ENCODE assay signal across 8 cellular contexts in the genomic region with DNA sequence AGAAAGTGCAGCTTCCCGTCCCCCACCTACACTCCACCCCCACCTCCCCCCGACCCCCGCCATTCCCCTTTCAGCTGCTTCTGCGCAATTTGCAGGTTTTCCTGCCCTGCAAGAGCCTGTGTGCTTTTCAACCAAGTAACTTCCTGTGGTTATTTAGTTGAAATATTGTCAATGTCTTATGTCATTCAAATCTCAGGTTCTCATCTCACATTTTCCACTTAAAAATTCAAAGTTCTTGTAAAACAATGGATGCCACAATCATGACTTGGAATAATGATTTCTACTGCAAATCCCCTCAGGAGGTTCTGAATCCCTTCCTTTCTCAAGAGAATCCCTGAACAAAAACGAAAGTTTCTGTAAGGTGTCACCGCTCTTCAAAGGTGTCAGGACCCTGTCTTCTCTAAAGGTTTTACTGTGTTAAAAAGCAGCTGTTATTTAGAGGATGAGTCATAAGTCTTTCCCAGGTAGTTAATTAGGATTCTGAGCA. TPM values are rescaled to one million over a fixed set of nuclear protein-coding genes. Genes with fewer than 3 reads are reported as not detected.
DNase-seq lines count a peak whose midpoint lies in the region; ATAC-seq and TF ChIP-seq lines count a peak whose summit lies in the region.

No MANE protein-coding gene starts in this region.

- no peaks in the 10 kb centered on the region for H3K36me3 ChIP-seq in GM23338 (ENCODE audit: insufficient read depth)
- H3K36me3 ChIP-seq in SJSA1 = peaks cover 8% of the 10 kb centered on the region
- no peaks in the 10 kb centered on the region for H3K36me3 ChIP-seq in neutrophil

- H3K4me3 ChIP-seq in GM23338 = peak overlapping the region; percentile 82
- no peak overlapping the region for H3K4me3 ChIP-seq in SJSA1
- peak overlapping the region; percentile 89 to 98 for H3K4me3 ChIP-seq in neutrophil (ENCODE audit: low read depth in 1 of 2, low read length in 1 of 2)

- no peak for ATAC-seq in GM23338
- no peak for ATAC-seq in GM19455 (IDR thresholded peaks at IDR 0.05; ENCODE audit: unreplicated experiment)
- no peak for ATAC-seq in GM19035 (IDR thresholded peaks at IDR 0.05; ENCODE audit: unreplicated experiment)

- H3K79me2 ChIP-seq in GM23338 (replicated peaks; ENCODE audit: insufficient read depth) = peaks cover 44% of the 10 kb centered on the region

- H3K9me3 ChIP-seq in SJSA1 (replicated peaks) (no peaks in the 10 kb centered on the region), neutrophil (no peaks in the 10 kb centered on the region)

- H3K9me2 ChIP-seq in GM23338 (ENCODE audit: insufficient read depth) = no peaks in the 10 kb centered on the region

- H3K4me2 ChIP-seq in GM23338 = peak overlapping the region; percentile 72

- TF ChIP-seq CTCF in GM23338 (conservative IDR thresholded peaks at IDR 0.05; ENCODE audit: low read depth in 2 of 2) = no peak
- no peak for TF ChIP-seq CTCF in chondrocyte (IDR thresholded peaks at IDR 0.05)
- TF ChIP-seq CTCF in neutrophil (IDR thresholded peaks at IDR 0.05) = no peak

- H3K4me1 Mint-ChIP-seq in GM23338 (peaks cover 38% of the 10 kb centered on the region), chondrocyte (ENCODE audit: low read depth) (peaks cover 67% of the 10 kb centered on the region)

- H3K4me1 ChIP-seq in GM23338 (ENCODE audit: insufficient read depth) (peaks cover 16% of the 10 kb centered on the region), SJSA1 (replicated peaks) (peaks cover 19% of the 10 kb centered on the region), neutrophil (ENCODE audit: control insufficient read depth in 1 of 2, insufficient read depth in 1 of 2, low read depth in 1 of 2, low read length in 1 of 2) (peaks cover 68 to 74% of the 10 kb centered on the region in 2 experiments)

- H2AFZ ChIP-seq in GM23338 = no peak overlapping the region

- H3K27me3 Mint-ChIP-seq in GM23338 (ENCODE audit: insufficient read depth, low read depth, poor library complexity) (peaks cover 41% of the 10 kb centered on the region), chondrocyte (ENCODE audit: low read depth) (no peaks in the 10 kb centered on the region)

- H3K36me3 Mint-ChIP-seq in GM23338 (ENCODE audit: low read depth) (peaks cover 33% of the 10 kb centered on the region), chondrocyte (ENCODE audit: low read depth) (peaks cover 6% of the 10 kb centered on the region)

- peak overlapping the region; percentile 93 for H3K27ac ChIP-seq in GM23338 (ENCODE audit: low read depth)
- H3K27ac ChIP-seq in SJSA1 = peak overlapping the region; percentile 24; the same call in 1 of the 2 replicates
- peak overlapping the region; percentile 96 for H3K27ac ChIP-seq in neutrophil

- H3K4me3 Mint-ChIP-seq in GM23338 (peak overlapping the region; percentile 98), chondrocyte (ENCODE audit: unreplicated experiment) (peak overlapping the region; percentile 3)

- DNase-seq in GM23338 (ENCODE audit: low spot score) (peak; percentile 51), SJSA1 (ENCODE audit: low read depth in 1 of 2, low spot score in 2 of 2) (peak in 1 of 2 experiments; percentile 12), chondrocyte (ENCODE audit: low spot score) (no peak), SK-N-DZ (ENCODE audit: low spot score) (no peak), NCI-H1092 (lab: John Stamatoyannopoulos, UW) (no peak)

- H3K9me3 Mint-ChIP-seq in GM23338 = peaks cover 17% of the 10 kb centered on the region; the same call in 2 of the 3 replicates
- H3K9me3 Mint-ChIP-seq in chondrocyte (ENCODE audit: low read depth) = no peaks in the 10 kb centered on the region

- H3F3A ChIP-seq in GM23338 (replicated peaks; ENCODE audit: low read depth) = 0 out of 2 replicates have a peak, but pooled peaks cover 5% of the 10 kb centered on the region

- peaks cover 5% of the 10 kb centered on the region; the same call in 1 of the 2 replicates for H4K20me1 ChIP-seq in GM23338 (replicated peaks; ENCODE audit: insufficient read depth)

- H3K27ac Mint-ChIP-seq in GM23338 (peak overlapping the region; percentile 100), chondrocyte (ENCODE audit: unreplicated experiment) (peak overlapping the region; percentile 37)

- no peaks in the 10 kb centered on the region for H3K27me3 ChIP-seq in GM23338 (ENCODE audit: insufficient read depth)
- no peaks in the 10 kb centered on the region for H3K27me3 ChIP-seq in SJSA1 (replicated peaks)
- H3K27me3 ChIP-seq in neutrophil = peaks cover 37% of the 10 kb centered on the region

TF ChIP-seq in GM23338, 12 proteins besides CTCF, POLR2A, EP300 and RAD21 (continues in another document):
- TF ChIP-seq STAT1 (IDR thresholded peaks at IDR 0.05; ENCODE audit: unreplicated experiment) = no peak
- no peak for TF ChIP-seq POLR2AphosphoS5 (IDR thresholded peaks at IDR 0.05; ENCODE audit: low read depth)
- no peak for TF ChIP-seq EZH2phosphoT487 (IDR thresholded peaks at IDR 0.05; ENCODE audit: unreplicated experiment)
- TF ChIP-seq, protein P1, sequence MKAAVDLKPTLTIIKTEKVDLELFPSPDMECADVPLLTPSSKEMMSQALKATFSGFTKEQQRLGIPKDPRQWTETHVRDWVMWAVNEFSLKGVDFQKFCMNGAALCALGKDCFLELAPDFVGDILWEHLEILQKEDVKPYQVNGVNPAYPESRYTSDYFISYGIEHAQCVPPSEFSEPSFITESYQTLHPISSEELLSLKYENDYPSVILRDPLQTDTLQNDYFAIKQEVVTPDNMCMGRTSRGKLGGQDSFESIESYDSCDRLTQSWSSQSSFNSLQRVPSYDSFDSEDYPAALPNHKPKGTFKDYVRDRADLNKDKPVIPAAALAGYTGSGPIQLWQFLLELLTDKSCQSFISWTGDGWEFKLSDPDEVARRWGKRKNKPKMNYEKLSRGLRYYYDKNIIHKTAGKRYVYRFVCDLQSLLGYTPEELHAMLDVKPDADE (IDR thresholded peaks at IDR 0.05) = no peak
- no peak for TF ChIP-seq JUNB (IDR thresholded peaks at IDR 0.05; ENCODE audit: unreplicated experiment)
- TF ChIP-seq ZNF114 (CRISPR knock-in tag; IDR thresholded peaks at IDR 0.05) = no peak
- TF ChIP-seq, protein P2, sequence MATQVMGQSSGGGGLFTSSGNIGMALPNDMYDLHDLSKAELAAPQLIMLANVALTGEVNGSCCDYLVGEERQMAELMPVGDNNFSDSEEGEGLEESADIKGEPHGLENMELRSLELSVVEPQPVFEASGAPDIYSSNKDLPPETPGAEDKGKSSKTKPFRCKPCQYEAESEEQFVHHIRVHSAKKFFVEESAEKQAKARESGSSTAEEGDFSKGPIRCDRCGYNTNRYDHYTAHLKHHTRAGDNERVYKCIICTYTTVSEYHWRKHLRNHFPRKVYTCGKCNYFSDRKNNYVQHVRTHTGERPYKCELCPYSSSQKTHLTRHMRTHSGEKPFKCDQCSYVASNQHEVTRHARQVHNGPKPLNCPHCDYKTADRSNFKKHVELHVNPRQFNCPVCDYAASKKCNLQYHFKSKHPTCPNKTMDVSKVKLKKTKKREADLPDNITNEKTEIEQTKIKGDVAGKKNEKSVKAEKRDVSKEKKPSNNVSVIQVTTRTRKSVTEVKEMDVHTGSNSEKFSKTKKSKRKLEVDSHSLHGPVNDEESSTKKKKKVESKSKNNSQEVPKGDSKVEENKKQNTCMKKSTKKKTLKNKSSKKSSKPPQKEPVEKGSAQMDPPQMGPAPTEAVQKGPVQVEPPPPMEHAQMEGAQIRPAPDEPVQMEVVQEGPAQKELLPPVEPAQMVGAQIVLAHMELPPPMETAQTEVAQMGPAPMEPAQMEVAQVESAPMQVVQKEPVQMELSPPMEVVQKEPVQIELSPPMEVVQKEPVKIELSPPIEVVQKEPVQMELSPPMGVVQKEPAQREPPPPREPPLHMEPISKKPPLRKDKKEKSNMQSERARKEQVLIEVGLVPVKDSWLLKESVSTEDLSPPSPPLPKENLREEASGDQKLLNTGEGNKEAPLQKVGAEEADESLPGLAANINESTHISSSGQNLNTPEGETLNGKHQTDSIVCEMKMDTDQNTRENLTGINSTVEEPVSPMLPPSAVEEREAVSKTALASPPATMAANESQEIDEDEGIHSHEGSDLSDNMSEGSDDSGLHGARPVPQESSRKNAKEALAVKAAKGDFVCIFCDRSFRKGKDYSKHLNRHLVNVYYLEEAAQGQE (IDR thresholded peaks at IDR 0.05; ENCODE audit: unreplicated experiment) = no peak
- TF ChIP-seq ZNF331 (CRISPR knock-in tag; IDR thresholded peaks at IDR 0.05; ENCODE audit: low read depth) = no peak

RNA-seq across cellular contexts. Expression of a gene that starts 31.6 kb away (rescaled TPM):
- 33.8 and 57.1 TPM in 2 replicates for total RNA-seq in GM23338 (2014; rRNA removed; shearing (Covaris generic))
- 138 and 148 TPM in 2 replicates for polyA plus RNA-seq in GM23338 (2016; fragmentation: Nextera tagmentation; extraction: Ambion mirVana)
- total RNA-seq in SJSA1 (2014; rRNA removed; shearing (Covaris generic)) = 10.2 and 18.5 TPM in 2 replicates
- total RNA-seq in chondrocyte = 46.2 to 55.5 TPM (median 51.1 TPM) in 3 replicates
- 33.6 and 38.0 TPM in 2 replicates for polyA plus RNA-seq in SK-N-DZ (2014; cell fraction: cytosol; rRNA removed)
- polyA plus RNA-seq in SK-N-DZ (2014; cell fraction: nucleus; rRNA removed) = 16.0 and 17.9 TPM in 2 replicates

RNA-seq across cellular contexts. Expression of a gene that starts 31.8 kb away (rescaled TPM):
- total RNA-seq in GM23338 (2014; rRNA removed; shearing (Covaris generic)) = 1.7 and 1.9 TPM in 2 replicates
- 1.3 and 2.3 TPM in 2 replicates for polyA plus RNA-seq in GM23338 (2016; fragmentation: Nextera tagmentation; extraction: Ambion mirVana)
- 0.53 and 1.4 TPM in 2 replicates for total RNA-seq in SJSA1 (2014; rRNA removed; shearing (Covaris generic))
- 0.82 to 1.0 TPM (median 0.92 TPM) in 3 replicates for total RNA-seq in chondrocyte
- 5.9 and 11.2 TPM in 2 replicates for polyA plus RNA-seq in SK-N-DZ (2014; cell fraction: cytosol; rRNA removed)
- polyA plus RNA-seq in SK-N-DZ (2014; cell fraction: nucleus; rRNA removed) = 3.7 and 7.7 TPM in 2 replicates

RNA-seq across cellular contexts. Expression of a gene that starts 42.3 kb away (rescaled TPM):
- total RNA-seq in GM23338 (2014; rRNA removed; shearing (Covaris generic)) = not detected in 2 replicates
- 0.13 TPM in 1 of 2 replicates, not detected in the other for polyA plus RNA-seq in GM23338 (2016; fragmentation: Nextera tagmentation; extraction: Ambion mirVana)
- 0.16 TPM in 1 of 2 replicates, not detected in the other for total RNA-seq in SJSA1 (2014; rRNA removed; shearing (Covaris generic))
- total RNA-seq in chondrocyte = 0.15 to 0.17 TPM in 2 of 3 replicates, not detected in the other
- not detected in 2 replicates for polyA plus RNA-seq in SK-N-DZ (2014; cell fraction: cytosol; rRNA removed)
- polyA plus RNA-seq in SK-N-DZ (2014; cell fraction: nucleus; rRNA removed) = not detected in 2 replicates

Comparison
In these comparisons a context has a peak if more than half of its experiments do, and no peak if none do; other contexts are left out.
1. H3K27ac ChIP-seq: peak in every context shown above with its lines; median percentile 96 in neutrophil; 93 in GM23338; 24 in SJSA1.